Comparison of ENCODE assay signal across 15 cellular contexts in the genomic region with DNA sequence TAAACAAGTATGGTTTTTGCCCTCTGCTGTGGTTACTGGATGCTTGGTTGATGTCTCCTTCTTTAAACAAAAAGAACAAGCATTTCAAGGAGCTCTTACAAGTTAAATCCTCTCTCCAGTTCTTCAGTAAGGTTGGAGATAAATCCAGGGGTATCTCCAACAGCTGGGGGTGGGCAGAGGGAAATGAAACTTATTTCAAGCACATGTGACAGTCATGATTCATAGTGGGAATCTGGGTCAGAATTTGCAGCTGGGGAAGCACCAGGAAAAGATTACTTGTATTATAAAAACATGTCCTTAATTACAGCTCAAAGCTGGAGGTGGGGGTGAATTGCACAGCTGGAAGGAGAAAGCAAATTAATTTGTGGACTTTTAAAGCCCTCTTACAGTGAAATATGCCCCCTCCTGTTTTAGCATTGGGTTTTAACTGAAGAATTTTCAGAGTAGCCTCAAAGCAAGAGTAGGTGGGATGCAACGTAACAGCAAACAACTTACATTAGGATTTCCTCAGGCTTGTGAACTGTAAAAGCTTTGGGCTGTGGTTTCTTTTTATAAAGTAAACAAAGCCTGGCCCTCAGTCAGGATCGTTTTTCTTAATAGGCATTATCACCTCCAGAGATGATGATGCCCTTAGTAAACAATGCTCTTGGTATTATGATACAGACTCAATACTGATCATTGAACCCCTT.
DNase-seq lines count a peak whose midpoint lies in the region; ATAC-seq and TF ChIP-seq lines count a peak whose summit lies in the region.
"Had no signal": no experiment of that assay in that cellular context is flagged by ENCODE, and none has a peak within 500 bp of the region (broad histone marks: within the 10 kb centered on the region; RNA-seq: fewer than 3 reads in every experiment).

No MANE protein-coding gene starts in this region.

- H3K4me2 ChIP-seq in SK-N-SH = 0 out of 2 replicates have a peak overlapping the region, but pooled peaks have one; percentile 29

- H3K79me2 ChIP-seq in SK-N-SH (ENCODE audit: insufficient read depth) = no peaks in the 10 kb centered on the region

- peaks cover 20% of the 10 kb centered on the region for H3F3A ChIP-seq in SK-N-SH (replicated peaks; ENCODE audit: insufficient read depth)

- TF ChIP-seq CTCF in SK-N-SH (IDR thresholded peaks at IDR 0.05) (no peak), fibroblast of the aortic adventitia (IDR thresholded peaks at IDR 0.05; ENCODE audit: insufficient read depth, low read length) (no peak), tibial nerve (IDR thresholded peaks at IDR 0.05) (no peak)

- CTCF ChIA-PET in SK-N-SH (lab: Yijun Ruan, JAX) = interaction anchor here (0.8 to 1.7 kb wide), 2 partner anchors 11 to 27 kb away, joined by 3 to 5 read pairs; no protein-coding TSS in a partner anchor

- H3K9me3 ChIP-seq in SK-N-SH (no peaks in the 10 kb centered on the region), tibial nerve (no peaks in the 10 kb centered on the region)
- H3K9me3 ChIP-seq: neutrophil had no signal

- no peaks in the 10 kb centered on the region for H4K20me1 ChIP-seq in SK-N-SH (ENCODE audit: insufficient read depth)

- ATAC-seq in SK-N-SH treated with all-trans-retinoic acid at 6 μM for 48 hours (no peak), GM18867 (IDR thresholded peaks at IDR 0.05; ENCODE audit: unreplicated experiment) (no peak), GM18511 (IDR thresholded peaks at IDR 0.05; ENCODE audit: unreplicated experiment) (no peak)
- ATAC-seq: T-cell had no signal

- H3K9me2 ChIP-seq in SK-N-SH = no peaks in the 10 kb centered on the region

- H2AFZ ChIP-seq in SK-N-SH (ENCODE audit: low read depth) = no peak overlapping the region; the same call in 1 of the 2 replicates

- WGBS in SK-N-SH (ENCODE audit: low lambda C conversion rate) = 50% methylated on average over 2 of the region's 2 CpGs
- WGBS in tibial nerve, 2 donors = 57 to 59% methylated on average over 2 of the region's 2 CpGs

- H3K4me3 ChIP-seq in SK-N-SH (ENCODE audit: low read depth in 2 of 2, low read length in 1 of 2) = no peak overlapping the region
- H3K4me3 ChIP-seq in fibroblast of the aortic adventitia (ENCODE audit: low read depth, low read length) = no peak overlapping the region
- H3K4me3 ChIP-seq in tibial nerve = no peak overlapping the region

- TF ChIP-seq POLR2A in tibial nerve (IDR thresholded peaks at IDR 0.05) = no peak

- no peak overlapping the region for H3K9ac ChIP-seq in SK-N-SH

- TF ChIP-seq EP300 in SK-N-SH (IDR thresholded peaks at IDR 0.05; ENCODE audit: borderline replicate concordance in 1 of 2, low read depth in 1 of 2, low read length in 1 of 2) (no peak), tibial nerve (IDR thresholded peaks at IDR 0.05) (no peak)

- H3K27me3 ChIP-seq in SK-N-SH (ENCODE audit: insufficient read depth) = no peaks in the 10 kb centered on the region
- no peaks in the 10 kb centered on the region for H3K27me3 ChIP-seq in tibial nerve
- H3K27me3 ChIP-seq: neutrophil had no signal

- H3K27ac ChIP-seq in SK-N-SH (ENCODE audit: low read depth in 2 of 2, low read length in 1 of 2) = peak overlapping the region in 1 of 2 experiments; percentile 72; a peak in 2 of 4 replicates
- H3K27ac ChIP-seq in tibial nerve = no peak overlapping the region
- H3K27ac ChIP-seq: neutrophil had no signal

- H3K36me3 ChIP-seq in SK-N-SH (replicated peaks in 1 of 2; ENCODE audit: control insufficient read depth in 1 of 2, insufficient read depth in 2 of 2, low read length in 1 of 2) = no peaks in the 10 kb centered on the region
- H3K36me3 ChIP-seq in tibial nerve = no peaks in the 10 kb centered on the region
- H3K36me3 ChIP-seq: neutrophil had no signal

- no peak for TF ChIP-seq RAD21 in SK-N-SH (IDR thresholded peaks at IDR 0.05; ENCODE audit: low read length)

- DNase-seq in SK-N-SH (no peak), RPMI7951 (ENCODE audit: low read depth) (peak; percentile 67), fibroblast of the aortic adventitia (ENCODE audit: low read depth) (peak; percentile 39), smooth muscle cell of the brain vasculature (ENCODE audit: low read depth, low spot score) (peak; percentile 32), tibial nerve (ENCODE audit: low spot score in 2 of 2) (no peak)
- DNase-seq: activated CD4-positive, alpha-beta T cell treated with anti-CD3 and anti-CD28 coated beads, Interleukin-2, amount 50 U/mL, for 48 hours; activated naive CD4-positive, alpha-beta T cell treated with Interleukin-2 at 50 U/mL for 16 hours; cerebellar nuclear complex; DMS79; NCI-H2029; T-cell had no signal

- POLR2A ChIA-PET in SK-N-SH (lab: Yijun Ruan, JAX) = no interaction called here

- H3K4me1 ChIP-seq in SK-N-SH (ENCODE audit: control insufficient read depth in 1 of 2, insufficient read depth in 2 of 2, low read depth in 1 of 2, low read length in 1 of 2) = peaks cover 0 to 11% of the 10 kb centered on the region in 2 experiments; a peak in 1 of 4 replicates
- H3K4me1 ChIP-seq in tibial nerve = peaks cover 0 to 2% (median 0%) of the 10 kb centered on the region in 4 donors

TF ChIP-seq in SK-N-SH, 30 proteins besides CTCF, POLR2A, EP300 and RAD21 (continues in another document):
- TF ChIP-seq MXI1 (IDR thresholded peaks at IDR 0.05; ENCODE audit: low read depth, low read length) (no peak), EZH2phosphoT487 (IDR thresholded peaks at IDR 0.05; ENCODE audit: borderline replicate concordance, low read depth) (no peak), POLR2AphosphoS5 (IDR thresholded peaks at IDR 0.05; ENCODE audit: low read depth, low read length) (no peak)
- TF ChIP-seq, protein P1, sequence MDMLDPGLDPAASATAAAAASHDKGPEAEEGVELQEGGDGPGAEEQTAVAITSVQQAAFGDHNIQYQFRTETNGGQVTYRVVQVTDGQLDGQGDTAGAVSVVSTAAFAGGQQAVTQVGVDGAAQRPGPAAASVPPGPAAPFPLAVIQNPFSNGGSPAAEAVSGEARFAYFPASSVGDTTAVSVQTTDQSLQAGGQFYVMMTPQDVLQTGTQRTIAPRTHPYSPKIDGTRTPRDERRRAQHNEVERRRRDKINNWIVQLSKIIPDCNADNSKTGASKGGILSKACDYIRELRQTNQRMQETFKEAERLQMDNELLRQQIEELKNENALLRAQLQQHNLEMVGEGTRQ (IDR thresholded peaks at IDR 0.05; ENCODE audit: borderline replicate concordance, low read depth, low read length) = no peak
- TF ChIP-seq, protein P2, sequence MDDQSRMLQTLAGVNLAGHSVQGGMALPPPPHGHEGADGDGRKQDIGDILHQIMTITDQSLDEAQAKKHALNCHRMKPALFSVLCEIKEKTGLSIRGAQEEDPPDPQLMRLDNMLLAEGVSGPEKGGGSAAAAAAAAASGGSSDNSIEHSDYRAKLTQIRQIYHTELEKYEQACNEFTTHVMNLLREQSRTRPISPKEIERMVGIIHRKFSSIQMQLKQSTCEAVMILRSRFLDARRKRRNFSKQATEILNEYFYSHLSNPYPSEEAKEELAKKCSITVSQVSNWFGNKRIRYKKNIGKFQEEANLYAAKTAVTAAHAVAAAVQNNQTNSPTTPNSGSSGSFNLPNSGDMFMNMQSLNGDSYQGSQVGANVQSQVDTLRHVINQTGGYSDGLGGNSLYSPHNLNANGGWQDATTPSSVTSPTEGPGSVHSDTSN (IDR thresholded peaks at IDR 0.05) = no peak

TF ChIP-seq in SK-N-SH treated with all-trans-retinoic acid at 6 μM for 48 hours, 23 proteins besides CTCF, POLR2A, EP300 and RAD21:
- TF ChIP-seq ARNTL (CRISPR knock-in tag; IDR thresholded peaks at IDR 0.05; ENCODE audit: borderline replicate concordance, low read depth) (no peak), TCF4 (CRISPR knock-in tag; IDR thresholded peaks at IDR 0.05; ENCODE audit: borderline replicate concordance) (no peak), GLIS3 (CRISPR knock-in tag; IDR thresholded peaks at IDR 0.05) (no peak), ZC3H10 (CRISPR knock-in tag; IDR thresholded peaks at IDR 0.05) (no peak), ZNF565 (CRISPR knock-in tag; conservative IDR thresholded peaks at IDR 0.05; ENCODE audit: low read depth) (no peak), OSR1 (CRISPR knock-in tag; IDR thresholded peaks at IDR 0.05) (no peak), ESRRG (CRISPR knock-in tag; IDR thresholded peaks at IDR 0.05) (no peak), SNAI2 (CRISPR knock-in tag; IDR thresholded peaks at IDR 0.05) (no peak), CSDC2 (CRISPR knock-in tag; IDR thresholded peaks at IDR 0.05) (no peak), BACH2 (CRISPR knock-in tag; IDR thresholded peaks at IDR 0.05; ENCODE audit: borderline replicate concordance) (no peak), ZFP3 (CRISPR knock-in tag; IDR thresholded peaks at IDR 0.05) (no peak)
- TF ChIP-seq, protein P3, sequence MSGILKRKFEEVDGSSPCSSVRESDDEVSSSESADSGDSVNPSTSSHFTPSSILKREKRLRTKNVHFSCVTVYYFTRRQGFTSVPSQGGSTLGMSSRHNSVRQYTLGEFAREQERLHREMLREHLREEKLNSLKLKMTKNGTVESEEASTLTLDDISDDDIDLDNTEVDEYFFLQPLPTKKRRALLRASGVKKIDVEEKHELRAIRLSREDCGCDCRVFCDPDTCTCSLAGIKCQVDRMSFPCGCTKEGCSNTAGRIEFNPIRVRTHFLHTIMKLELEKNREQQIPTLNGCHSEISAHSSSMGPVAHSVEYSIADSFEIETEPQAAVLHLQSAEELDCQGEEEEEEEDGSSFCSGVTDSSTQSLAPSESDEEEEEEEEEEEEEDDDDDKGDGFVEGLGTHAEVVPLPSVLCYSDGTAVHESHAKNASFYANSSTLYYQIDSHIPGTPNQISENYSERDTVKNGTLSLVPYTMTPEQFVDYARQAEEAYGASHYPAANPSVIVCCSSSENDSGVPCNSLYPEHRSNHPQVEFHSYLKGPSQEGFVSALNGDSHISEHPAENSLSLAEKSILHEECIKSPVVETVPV (CRISPR knock-in tag; IDR thresholded peaks at IDR 0.05) = no peak
- TF ChIP-seq, protein P4, sequence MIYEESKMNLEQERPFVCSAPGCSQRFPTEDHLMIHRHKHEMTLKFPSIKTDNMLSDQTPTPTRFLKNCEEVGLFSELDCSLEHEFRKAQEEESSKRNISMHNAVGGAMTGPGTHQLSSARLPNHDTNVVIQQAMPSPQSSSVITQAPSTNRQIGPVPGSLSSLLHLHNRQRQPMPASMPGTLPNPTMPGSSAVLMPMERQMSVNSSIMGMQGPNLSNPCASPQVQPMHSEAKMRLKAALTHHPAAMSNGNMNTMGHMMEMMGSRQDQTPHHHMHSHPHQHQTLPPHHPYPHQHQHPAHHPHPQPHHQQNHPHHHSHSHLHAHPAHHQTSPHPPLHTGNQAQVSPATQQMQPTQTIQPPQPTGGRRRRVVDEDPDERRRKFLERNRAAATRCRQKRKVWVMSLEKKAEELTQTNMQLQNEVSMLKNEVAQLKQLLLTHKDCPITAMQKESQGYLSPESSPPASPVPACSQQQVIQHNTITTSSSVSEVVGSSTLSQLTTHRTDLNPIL (CRISPR knock-in tag; IDR thresholded peaks at IDR 0.05; ENCODE audit: low read depth) = no peak
TF ChIP-seq in SK-N-SH treated with all-trans-retinoic acid at 6 μM for 48 hours: peak in this region for 0.

Comparison
In these comparisons a context has a peak if more than half of its experiments do, and no peak if none do; other contexts are left out.
1. DNase-seq: peak in RPMI7951 (single experiment), fibroblast of the aortic adventitia (single experiment) and smooth muscle cell of the brain vasculature (single experiment); none in SK-N-SH (single experiment) and tibial nerve (0 of 2).